11 cellular contexts compared by ENCODE assay signal in the genomic region with DNA sequence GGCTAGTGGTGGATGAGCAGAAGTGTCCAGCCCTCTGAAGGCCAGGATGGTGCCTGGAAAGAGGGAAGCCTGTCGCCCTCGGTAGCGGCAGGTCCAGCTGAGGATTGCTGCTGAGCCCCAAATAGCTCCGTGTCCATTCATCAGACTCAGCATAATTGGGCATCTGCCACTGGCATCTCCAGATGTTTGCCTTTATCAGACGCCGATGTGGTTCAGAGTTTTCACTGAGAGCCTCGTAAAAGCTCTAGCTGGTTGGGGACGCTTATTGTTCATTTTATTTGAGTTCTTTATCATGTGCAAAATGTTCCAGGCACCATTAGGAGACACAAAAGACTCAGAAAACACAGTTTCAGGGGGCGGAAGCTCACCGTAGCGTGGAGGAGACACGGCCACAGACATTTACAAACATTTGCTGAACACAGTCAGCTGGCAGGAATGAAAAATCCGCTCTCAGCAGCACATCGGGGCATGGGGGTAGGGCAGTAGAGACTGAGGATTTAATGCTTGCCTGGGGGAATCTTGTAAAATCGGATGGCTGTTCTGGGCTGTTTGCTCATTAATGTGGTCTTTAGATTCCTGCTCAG. TPM values are rescaled to one million over a fixed set of nuclear protein-coding genes. Genes with fewer than 3 reads are reported as not detected.
DNase-seq lines count a peak whose midpoint lies in the region; ATAC-seq and TF ChIP-seq lines count a peak whose summit lies in the region.
"Had no signal": no experiment of that assay in that cellular context is flagged by ENCODE, and none has a peak within 500 bp of the region (broad histone marks: within the 10 kb centered on the region; RNA-seq: fewer than 3 reads in every experiment).

No MANE protein-coding gene starts in this region.

- H3K27me3 Mint-ChIP-seq in natural killer cell (ENCODE audit: low read depth in 2 of 2) = peaks cover 5 to 7% of the 10 kb centered on the region in 2 donors

- peak in 1 of 2 experiments; percentile 49; a peak in 1 of 4 replicates for TF ChIP-seq EP300 in SK-N-SH (IDR thresholded peaks at IDR 0.05; ENCODE audit: borderline replicate concordance in 1 of 2, low read depth in 1 of 2, low read length in 1 of 2)

- no peak; the same call in 1 of the 2 replicates for TF ChIP-seq RAD21 in SK-N-SH (IDR thresholded peaks at IDR 0.05; ENCODE audit: low read length)

- peaks cover 0 to 11% of the 10 kb centered on the region in 2 donors for H3K4me1 Mint-ChIP-seq in natural killer cell
- H3K4me1 Mint-ChIP-seq: CD14-positive monocyte had no signal

- H3K36me3 ChIP-seq in SK-N-SH (replicated peaks in 1 of 2; ENCODE audit: control insufficient read depth in 1 of 2, insufficient read depth in 2 of 2, low read length in 1 of 2) = no peaks in the 10 kb centered on the region

- H3F3A ChIP-seq in SK-N-SH (replicated peaks; ENCODE audit: insufficient read depth) = peaks cover 4% of the 10 kb centered on the region

- H3K4me3 ChIP-seq in SK-N-SH (ENCODE audit: low read depth in 2 of 2, low read length in 1 of 2) = peak overlapping the region; percentile 23; a peak in 2 of 4 replicates

- peak overlapping the region; percentile 62 for H3K4me2 ChIP-seq in SK-N-SH

- no peaks in the 10 kb centered on the region for H4K20me1 ChIP-seq in SK-N-SH (ENCODE audit: insufficient read depth)

- CTCF ChIA-PET in SK-N-SH (lab: Yijun Ruan, JAX) = interaction anchor here (0.9 to 3.6 kb wide), 16 partner anchors 10 to 122 kb away, joined by 3 to 30 read pairs (median 4); no protein-coding TSS in a partner anchor

- DNase-seq in NCI-H2227 (lab: John Stamatoyannopoulos, UW; ENCODE audit: unreplicated experiment) = peak; percentile 36
- no peak for DNase-seq in NCI-H2227 treated with DMSO at 0.1 percent for 48 hours (lab: John Stamatoyannopoulos, UW)
- DNase-seq in SK-N-SH = peak; percentile 76
- no peak for DNase-seq in left colon
- DNase-seq in natural killer cell = no peak
- DNase-seq: activated naive CD4-positive, alpha-beta T cell had no signal

- 9% methylated on average over 15 of the region's 15 CpGs for WGBS in SK-N-SH (ENCODE audit: low lambda C conversion rate)

- peak overlapping the region in 1 of 2 experiments; percentile 95; a peak in 2 of 4 replicates for H3K27ac ChIP-seq in SK-N-SH (ENCODE audit: low read depth in 2 of 2, low read length in 1 of 2)

- H3K4me1 ChIP-seq in SK-N-SH (ENCODE audit: control insufficient read depth in 1 of 2, insufficient read depth in 2 of 2, low read depth in 1 of 2, low read length in 1 of 2) = peaks cover 7 to 14% of the 10 kb centered on the region in 2 experiments; a peak in 3 of 4 replicates

- H3K27ac Mint-ChIP-seq in natural killer cell = no peak overlapping the region
- H3K27ac Mint-ChIP-seq: T-helper 1 cell treated with Interleukin-12 subunit alpha and Interleukin-12 subunit beta and Interleukin-4 antibody, amounts not matched to agents 30 μg/mL and 1 μg/mL, for 36 hours had no signal

- H3K9me2 ChIP-seq in SK-N-SH = no peaks in the 10 kb centered on the region; the same call in 1 of the 2 replicates

- H3K36me3 Mint-ChIP-seq in natural killer cell = no peaks in the 10 kb centered on the region
- H3K36me3 Mint-ChIP-seq: CD14-positive monocyte had no signal

- H3K79me2 ChIP-seq in SK-N-SH (ENCODE audit: insufficient read depth) = no peaks in the 10 kb centered on the region

- TF ChIP-seq CTCF in SK-N-SH (IDR thresholded peaks at IDR 0.05) (no peak), natural killer cell (IDR thresholded peaks at IDR 0.05) (no peak)

- intact Hi-C loops in left colon (cut with DNase I, micrococcal nuclease) (no loop called here), natural killer cell (cut with micrococcal nuclease) (no loop called here)

- no peak overlapping the region for H3K9ac ChIP-seq in SK-N-SH

- no peaks in the 10 kb centered on the region for H3K9me3 ChIP-seq in SK-N-SH

- H3K4me3 Mint-ChIP-seq in natural killer cell = no peak overlapping the region
- H3K4me3 Mint-ChIP-seq: CD14-positive monocyte; T-helper 1 cell treated with Interleukin-12 subunit alpha and Interleukin-12 subunit beta and Interleukin-4 antibody, amounts not matched to agents 30 μg/mL and 1 μg/mL, for 36 hours had no signal

- no peaks in the 10 kb centered on the region for H3K9me3 Mint-ChIP-seq in natural killer cell
- H3K9me3 Mint-ChIP-seq: CD14-positive monocyte; T-helper 1 cell treated with Interleukin-12 subunit alpha and Interleukin-12 subunit beta and Interleukin-4 antibody, amounts not matched to agents 30 μg/mL and 1 μg/mL, for 36 hours had no signal

- peaks cover 7% of the 10 kb centered on the region; the same call in 1 of the 2 replicates for H3K27me3 ChIP-seq in SK-N-SH (ENCODE audit: insufficient read depth)

- ATAC-seq in left colon = peak; percentile 44
- ATAC-seq in GM18517 (IDR thresholded peaks at IDR 0.05; ENCODE audit: unreplicated experiment) = no peak
- ATAC-seq in HG03378 (IDR thresholded peaks at IDR 0.05; ENCODE audit: unreplicated experiment) = no peak
- no peak for ATAC-seq in HG02870 (IDR thresholded peaks at IDR 0.05; ENCODE audit: unreplicated experiment)
- ATAC-seq in natural killer cell = no peak

- POLR2A ChIA-PET in SK-N-SH (lab: Yijun Ruan, JAX) = interaction anchor here (0.8 to 2.4 kb wide), 5 partner anchors 10 to 44 kb away, joined by 3 to 10 read pairs (median 3); no protein-coding TSS in a partner anchor

- H2AFZ ChIP-seq in SK-N-SH (ENCODE audit: low read depth) = peak overlapping the region; percentile 75

TF ChIP-seq in SK-N-SH, 30 proteins besides CTCF, POLR2A, EP300 and RAD21:
- TF ChIP-seq CHD2 (IDR thresholded peaks at IDR 0.05; ENCODE audit: low read length, partially characterized antibody) = peak; percentile 50
- TF ChIP-seq MXI1 (IDR thresholded peaks at IDR 0.05; ENCODE audit: low read depth, low read length) = peak; percentile 69
- TF ChIP-seq RCOR1 (IDR thresholded peaks at IDR 0.05; ENCODE audit: low read length) = peak; percentile 77
- peak; percentile 66 for TF ChIP-seq GATA2 (CRISPR knock-in tag; IDR thresholded peaks at IDR 0.05)
- TF ChIP-seq NRF1 (IDR thresholded peaks at IDR 0.05; ENCODE audit: low read depth, low read length) = no peak

RNA-seq across cellular contexts. Expression of a gene that starts 41.8 kb away (rescaled TPM):
- 0.19 and 0.38 TPM in 2 replicates for polyA plus RNA-seq in SK-N-SH (2012; rRNA removed)
- polyA plus RNA-seq in SK-N-SH (2012; cell fraction: cytosol; rRNA removed) = 0.19 and 0.42 TPM in 2 replicates
- polyA plus RNA-seq in SK-N-SH (2012; cell fraction: nucleus; rRNA removed) = 0.26 and 0.39 TPM in 2 replicates
- total RNA-seq in left colon (10 to 100 TPM; 71.5 to 90.3 TPM), natural killer cell (10 to 100 TPM in 1 of 3 donors, 1 to 10 TPM in 2; 2.4 to 13.3 (median 3.2) TPM)

Comparison
In these comparisons a context has a peak if more than half of its experiments do, and no peak if none do; other contexts are left out.
1. DNase-seq: peak in NCI-H2227 (single experiment) and SK-N-SH (single experiment); none in NCI-H2227 treated with DMSO at 0.1 percent for 48 hours (single experiment), left colon (0 of 2) and natural killer cell (single experiment).
2. RNA of a gene that starts 41.8 kb away (total RNA-seq): 71.5 to 90.3 TPM in left colon; 2.4 to 13.3 TPM in natural killer cell; every median in the first group is over 4 times any median in the second.